Comparison of ENCODE assay signal across 27 cellular contexts in the genomic region with DNA sequence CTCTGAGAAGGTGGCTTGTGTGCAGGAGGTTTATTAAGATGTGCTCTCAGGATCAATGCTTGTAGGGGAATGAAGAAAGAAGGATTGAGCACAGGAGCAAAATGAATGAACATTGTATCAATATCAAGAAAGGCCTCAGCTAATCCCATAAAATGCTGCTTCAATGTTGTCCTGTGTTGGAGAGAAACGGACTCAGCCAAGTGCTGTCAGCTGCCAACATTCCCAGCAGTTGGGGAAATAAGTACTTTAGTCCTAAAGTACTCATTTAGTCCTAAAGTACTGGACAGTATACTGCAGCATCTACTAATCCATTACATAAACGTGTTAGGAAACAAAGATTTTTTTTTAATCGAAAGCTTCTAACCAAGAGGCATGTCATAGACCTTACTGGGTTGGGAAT.
"Had no signal": no experiment of that assay in that cellular context is flagged by ENCODE, and none has a peak within 500 bp of the region (broad histone marks: within the 10 kb centered on the region; RNA-seq: fewer than 3 reads in every experiment).

No MANE protein-coding gene starts in this region.

- H3K36me3 ChIP-seq: esophagus squamous epithelium, gastrocnemius medialis, heart right ventricle, left lung, lower lobe of right lung had no signal

- H3K4me3 ChIP-seq: coronary artery, esophagus squamous epithelium, gastrocnemius medialis, heart right ventricle, left lung, lower lobe of right lung, mucosa of descending colon had no signal

- ATAC-seq: effector memory CD8-positive, alpha-beta T cell; esophagus mucosa; gastrocnemius medialis; heart right ventricle; left cardiac atrium; left lung; left ventricle myocardium superior; lower lobe of right lung; mucosa of descending colon had no signal

- DNase-seq: dermis blood vessel endothelial cell; effector CD8-positive, alpha-beta T cell; effector memory CD8-positive, alpha-beta T cell; endodermal cell; erythroblast; esophagus squamous epithelium; foreskin fibroblast; foreskin melanocyte; gastrocnemius medialis; glutamatergic neuron; head of caudate nucleus; heart right ventricle; hippocampal formation; left cardiac atrium; left lung; left ventricle myocardium superior; lower lobe of right lung; mesenchymal stem cell; mucosa of descending colon; naive B cell had no signal

- H3K9me3 ChIP-seq: esophagus squamous epithelium, gastrocnemius medialis, heart right ventricle, left lung, lower lobe of right lung, mucosa of descending colon had no signal

- H3K4me1 ChIP-seq: esophagus squamous epithelium, gastrocnemius medialis, left lung, lower lobe of right lung had no signal

- FAIRE-seq: colon, endometrium, islet of Langerhans, keratinocyte had no signal

- H3K27me3 ChIP-seq: esophagus squamous epithelium, gastrocnemius medialis, heart right ventricle, left lung had no signal

- H3K27ac ChIP-seq: coronary artery, epithelial cell of prostate, esophagus squamous epithelium, gastrocnemius medialis, heart right ventricle, left lung, lower lobe of right lung had no signal
